In genomic region chr7:39295791-39296190, GRCh38 we compare ENCODE assay signal across 10 cellular contexts.
"Had no signal": no experiment of that assay in that cellular context is flagged by ENCODE, and none has a peak within 500 bp of the region (broad histone marks: within the 10 kb centered on the region; RNA-seq: fewer than 3 reads in every experiment).

No MANE protein-coding gene starts in this region.

- H3K4me1 ChIP-seq: HAP-1 had no signal

- H3K27ac ChIP-seq: GM23248 had no signal

- H3K36me3 ChIP-seq: HAP-1 had no signal

- DNase-seq: GM23248, GOT3, H7, H9, HCEC 1CT, HFFc6 had no signal

- H3K9me3 ChIP-seq: HAP-1 had no signal

- H3K4me3 ChIP-seq: GM23248, GM23338, HAP-1 had no signal

- FAIRE-seq: H1, H54 had no signal
